Comparison of ENCODE assay signal across 35 cellular contexts in the genomic region with DNA sequence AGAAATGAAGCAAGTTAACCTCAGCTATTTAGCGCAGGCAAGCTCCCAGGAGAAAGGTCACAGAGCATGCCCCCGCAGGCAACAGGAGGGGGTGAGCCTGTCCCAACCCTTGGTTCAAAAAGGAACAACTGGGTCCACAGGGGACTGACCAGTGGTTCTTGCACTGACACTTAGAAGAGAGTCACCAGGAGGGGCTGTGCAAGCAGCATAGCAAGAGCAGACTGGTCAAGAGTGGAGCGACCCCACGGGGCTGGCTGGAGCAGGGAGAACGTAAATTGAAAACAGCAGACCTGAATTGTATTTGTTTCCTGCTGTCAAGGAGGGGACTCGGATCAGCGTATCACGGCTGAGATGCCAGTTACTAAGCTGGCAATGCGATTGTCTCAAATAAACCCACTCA. TPM values are rescaled to one million over a fixed set of nuclear protein-coding genes. Genes with fewer than 3 reads are reported as not detected.
"Had no signal": no experiment of that assay in that cellular context is flagged by ENCODE, and none has a peak within 500 bp of the region (broad histone marks: within the 10 kb centered on the region; RNA-seq: fewer than 3 reads in every experiment).

No MANE protein-coding gene starts in this region.

- H3K27me3 ChIP-seq: SJCRH30 had no signal

- ATAC-seq: activated CD4-positive, alpha-beta T cell treated with anti-CD3 and anti-CD28 coated beads for 36 hours; activated CD4-positive, CD25-positive, alpha-beta regulatory T cell treated with anti-CD3 and anti-CD28 coated beads, Interleukin-2, amount 50 U/mL, for 24 hours; activated naive CD8-positive, alpha-beta T cell treated with anti-CD3 and anti-CD28 coated beads, Interleukin-2, amount 50 U/mL, for 24 hours; Panc1 had no signal

- H3K36me3 ChIP-seq: SJCRH30 had no signal

- H3K4me1 ChIP-seq: SJCRH30 had no signal

- H3K9me3 ChIP-seq: SJCRH30 had no signal

- FAIRE-seq: bronchial epithelial cell, TTC549 had no signal

- H3K4me3 Mint-ChIP-seq: activated CD4-positive, alpha-beta memory T cell treated with anti-CD3 and anti-CD28 coated beads for 36 hours; activated CD4-positive, alpha-beta T cell treated with anti-CD3 and anti-CD28 coated beads for 36 hours; activated naive CD4-positive, alpha-beta T cell treated with anti-CD3 and anti-CD28 coated beads, Interleukin-2, amount 10 ng/mL, durations not matched to agents 7 days and 5 days; activated naive CD8-positive, alpha-beta T cell; activated naive CD8-positive, alpha-beta T cell treated with anti-CD3 and anti-CD28 coated beads, Interleukin-2, amount 50 U/mL, for 24 hours; T-helper 1 cell treated with Interleukin-12 subunit alpha and Interleukin-12 subunit beta and Interleukin-4 antibody, amounts not matched to agents 30 μg/mL and 1 μg/mL, for 36 hours; T-helper 2 cell treated with Interferon-gamma antibody and Interleukin-4, amounts not matched to agents 5 μg/mL and 100 μg/mL, for 36 hours had no signal

- H3K27ac ChIP-seq: SJCRH30, SK-N-MC had no signal

- H3K4me3 ChIP-seq: SJCRH30, SK-N-MC had no signal

- DNase-seq: activated CD4-positive, alpha-beta memory T cell treated with anti-CD3 and anti-CD28 coated beads for 36 hours; activated CD4-positive, alpha-beta T cell treated with anti-CD3 and anti-CD28 coated beads for 36 hours; activated CD4-positive, alpha-beta T cell treated with anti-CD3 and anti-CD28 coated beads, Interleukin-2, amount 50 U/mL, for 1 hour; activated CD8-positive, alpha-beta memory T cell treated with anti-CD3 and anti-CD28 coated beads, Interleukin-2, amount 50 U/mL, for 4 hours; activated effector memory CD4-positive, alpha-beta T cell treated with Interleukin-2 at 50 U/mL for 16 hours; activated naive CD4-positive, alpha-beta T cell treated with anti-CD3 and anti-CD28 coated beads, Interleukin-2, amount 10 ng/mL, durations not matched to agents 7 days and 5 days; activated naive CD8-positive, alpha-beta T cell treated with anti-CD3 and anti-CD28 coated beads, Interleukin-2, amount 50 U/mL, for 24 hours; activated T-cell treated with anti-CD3 and anti-CD28 coated beads for 4 hours; activated T-cell treated with anti-CD3 and anti-CD28 coated beads, Interleukin-2, amount 50 U/mL, for 48 hours; anterior cingulate cortex; caudate nucleus; Karpas-422; KBM-7; NCI-H1105; NCI-H1417 treated with DMSO at 0.1 percent for 48 hours; NCI-H1694; NCI-H1930; NCI-H2081 treated with DMSO at 0.1 percent for 48 hours; NCI-H345; NCI-H526 treated with DMSO at 0.1 percent for 48 hours; NCI-H774; SHP77; SJCRH30 had no signal

- H3K4me1 Mint-ChIP-seq: activated CD4-positive, alpha-beta T cell treated with anti-CD3 and anti-CD28 coated beads for 36 hours; activated naive CD4-positive, alpha-beta T cell treated with anti-CD3 and anti-CD28 coated beads, Interleukin-2, amount 10 ng/mL, durations not matched to agents 7 days and 5 days; activated naive CD8-positive, alpha-beta T cell treated with anti-CD3 and anti-CD28 coated beads, Interleukin-2, amount 50 U/mL, for 24 hours had no signal

- H3K9me3 Mint-ChIP-seq: activated CD4-positive, alpha-beta memory T cell treated with anti-CD3 and anti-CD28 coated beads for 36 hours; activated naive CD4-positive, alpha-beta T cell treated with anti-CD3 and anti-CD28 coated beads, Interleukin-2, amount 10 ng/mL, durations not matched to agents 7 days and 5 days; activated naive CD8-positive, alpha-beta T cell treated with anti-CD3 and anti-CD28 coated beads, Interleukin-2, amount 50 U/mL, for 24 hours; T-helper 1 cell treated with Interleukin-12 subunit alpha and Interleukin-12 subunit beta and Interleukin-4 antibody, amounts not matched to agents 30 μg/mL and 1 μg/mL, for 36 hours; T-helper 2 cell treated with Interferon-gamma antibody and Interleukin-4, amounts not matched to agents 5 μg/mL and 100 μg/mL, for 36 hours had no signal

- H3K27ac Mint-ChIP-seq: activated CD4-positive, alpha-beta memory T cell treated with anti-CD3 and anti-CD28 coated beads for 36 hours; activated CD4-positive, alpha-beta T cell treated with anti-CD3 and anti-CD28 coated beads for 36 hours; activated naive CD4-positive, alpha-beta T cell treated with anti-CD3 and anti-CD28 coated beads, Interleukin-2, amount 10 ng/mL, durations not matched to agents 7 days and 5 days; activated naive CD8-positive, alpha-beta T cell; activated naive CD8-positive, alpha-beta T cell treated with anti-CD3 and anti-CD28 coated beads, Interleukin-2, amount 50 U/mL, for 24 hours; brain; T-helper 1 cell treated with Interleukin-12 subunit alpha and Interleukin-12 subunit beta and Interleukin-4 antibody, amounts not matched to agents 30 μg/mL and 1 μg/mL, for 36 hours; T-helper 2 cell treated with Interferon-gamma antibody and Interleukin-4, amounts not matched to agents 5 μg/mL and 100 μg/mL, for 36 hours had no signal

- H3K36me3 Mint-ChIP-seq: activated CD4-positive, alpha-beta memory T cell treated with anti-CD3 and anti-CD28 coated beads for 36 hours; activated naive CD4-positive, alpha-beta T cell treated with anti-CD3 and anti-CD28 coated beads, Interleukin-2, amount 10 ng/mL, durations not matched to agents 7 days and 5 days; activated naive CD8-positive, alpha-beta T cell; brain had no signal

RNA-seq across cellular contexts. Expression of a gene that starts 32.8 kb away (rescaled TPM):
- total RNA-seq: activated CD4-positive, alpha-beta memory T cell treated with anti-CD3 and anti-CD28 coated beads for 36 hours; activated CD4-positive, alpha-beta T cell treated with anti-CD3 and anti-CD28 coated beads for 36 hours; bronchial epithelial cell; MCF 10A; NCI-H460; RPMI7951 had no signal
